In genomic region chr17:63426041-63426916, GRCh38 we compare ENCODE assay signal across 1 cellular context.
TF ChIP-seq lines count a peak whose summit lies in the region.

No MANE protein-coding gene starts in this region.

TF ChIP-seq in HCT116, 20 proteins besides CTCF, POLR2A, EP300 and RAD21 (continued from another document):
- TF ChIP-seq ZNF274 (IDR thresholded peaks at IDR 0.05; ENCODE audit: low read depth, low read length) = no peak
- no peak for TF ChIP-seq TCF7L2 (IDR thresholded peaks at IDR 0.05; ENCODE audit: borderline replicate concordance, extremely low read depth, insufficient read depth, insufficient read length)
- no peak for TF ChIP-seq ATF3 (IDR thresholded peaks at IDR 0.05)
- no peak for TF ChIP-seq YY1 (IDR thresholded peaks at IDR 0.05; ENCODE audit: extremely low read depth, insufficient replicate concordance, low read depth, low read length)
- no peak for TF ChIP-seq EZH2 (IDR thresholded peaks at IDR 0.05)
- TF ChIP-seq ELF1 (IDR thresholded peaks at IDR 0.05; ENCODE audit: borderline replicate concordance, low read depth) = no peak
- TF ChIP-seq SRF (IDR thresholded peaks at IDR 0.05; ENCODE audit: low read depth) = no peak
- TF ChIP-seq CEBPB (IDR thresholded peaks at IDR 0.05; ENCODE audit: low read depth) = no peak
- no peak for TF ChIP-seq POLR2AphosphoS5 (IDR thresholded peaks at IDR 0.05; ENCODE audit: low read depth, low read length)
- TF ChIP-seq EGR1 (IDR thresholded peaks at IDR 0.05; ENCODE audit: low read depth) = no peak
- no peak for TF ChIP-seq SP1 (IDR thresholded peaks at IDR 0.05; ENCODE audit: low read depth)
- TF ChIP-seq ZBTB33 (IDR thresholded peaks at IDR 0.05; ENCODE audit: extremely low read depth, insufficient replicate concordance, low read length) = no peak
TF ChIP-seq in HCT116: peak in this region for 0.
